8 cellular contexts compared by ENCODE assay signal in genomic region chr22:38871360-38872171, GRCh38. TPM values are rescaled to one million over a fixed set of nuclear protein-coding genes. Genes with fewer than 3 reads are reported as not detected.
DNase-seq lines count a peak whose midpoint lies in the region; ATAC-seq, FAIRE-seq and TF ChIP-seq lines count a peak whose summit lies in the region.

No MANE protein-coding gene starts in this region.

- FAIRE-seq in GM18507 (lab: Jason Lieb, UNC) = peak; percentile 12

- peaks cover 5 to 6% of the 10 kb centered on the region in 2 donors for H3K4me1 ChIP-seq in uterus

- H3K27me3 ChIP-seq in uterus = no peaks in the 10 kb centered on the region

- H3K27ac ChIP-seq in epithelial cell of prostate (peak overlapping the region; percentile 16), uterus (peak overlapping the region; percentile 93 to 94)

- intact Hi-C loops in uterus (cut with DNase I; ENCODE audit: low total_unique reads) = loop anchor here (10.0 kb wide), 1 partner anchor 53 kb away; no protein-coding TSS in a partner anchor

- ATAC-seq in HG03045 (IDR thresholded peaks at IDR 0.05; ENCODE audit: unreplicated experiment) (peak; percentile 1), HG03196 (IDR thresholded peaks at IDR 0.05; ENCODE audit: unreplicated experiment) (no peak)

- no peaks in the 10 kb centered on the region for H3K36me3 ChIP-seq in uterus

- no peak for TF ChIP-seq CTCF in uterus (IDR thresholded peaks at IDR 0.05)

- no peaks in the 10 kb centered on the region for H3K9me3 ChIP-seq in uterus

- H3K4me3 ChIP-seq in uterus = peak overlapping the region; percentile 73 to 91

- DNase-seq in GM18507 (ENCODE audit: extremely low spot score, insufficient read length, low read depth) (no peak), epithelial cell of prostate (ENCODE audit: low read depth, low spot score) (no peak), myocyte (ENCODE audit: low read depth) (peak; percentile 29), uterus (no peak), NCI-H2196 (lab: John Stamatoyannopoulos, UW; ENCODE audit: unreplicated experiment) (no peak)
- peak; percentile 33 to 38 for DNase-seq in activated CD4-positive, alpha-beta T cell treated with anti-CD3 and anti-CD28 coated beads, Interleukin-2, amount 50 U/mL, for 4 hours

- TF ChIP-seq POLR2A in uterus (IDR thresholded peaks at IDR 0.05) = no peak

RNA-seq across cellular contexts. Expression of gene CBX6, which starts 0.5 kb away (rescaled TPM):
- total RNA-seq in myocyte (26.1 and 32.1 TPM in 2 replicates), uterus (100 to 1,000 TPM in 1 of 4 donors, 10 to 100 TPM in 3; 11.0 to 145 (median 56.4) TPM)
- polyA plus RNA-seq in myocyte (2012) = 28.7 TPM

RNA-seq across cellular contexts. Expression of gene NPTXR, which starts 27.7 kb away (rescaled TPM):
- total RNA-seq in myocyte = 0.47 and 0.96 TPM in 2 replicates
- 0.50 TPM for polyA plus RNA-seq in myocyte (2012)
- 10 to 100 TPM in 2 of 4 donors, 1 to 10 TPM in 2; 1.8 to 24.1 (median 10.0) TPM for total RNA-seq in uterus

Comparison
In these comparisons a context has a peak if more than half of its experiments do, and no peak if none do; other contexts are left out.
1. DNase-seq: peak in activated CD4-positive, alpha-beta T cell treated with anti-CD3 and anti-CD28 coated beads, Interleukin-2, amount 50 U/mL, for 4 hours (2 of 2) and myocyte (single experiment); none in GM18507 (single experiment), epithelial cell of prostate (single experiment), uterus (0 of 2) and NCI-H2196 (single experiment).